ENCODE assay signal across 7 cellular contexts in genomic region chr1:161044535-161044907, GRCh38. TPM values are rescaled to one million over a fixed set of nuclear protein-coding genes. Genes with fewer than 3 reads are reported as not detected.
A peak's percentile ranks its signal among the peaks of the same experiment; 100 is the strongest.
DNase-seq lines count a peak whose midpoint lies in the region; ATAC-seq and TF ChIP-seq lines count a peak whose summit lies in the region.

No MANE protein-coding gene starts in this region.

- no peak for ATAC-seq in HG03439 (IDR thresholded peaks at IDR 0.05; ENCODE audit: unreplicated experiment)
- no peak for ATAC-seq in HG03442 (IDR thresholded peaks at IDR 0.05; ENCODE audit: unreplicated experiment)
- no peak for ATAC-seq in sciatic nerve

- H3F3A ChIP-seq in smooth muscle cell (ENCODE audit: low read depth) = no peaks in the 10 kb centered on the region

- peak overlapping the region; percentile 90 for H3K4me3 Mint-ChIP-seq in activated CD4-positive, alpha-beta memory T cell treated with anti-CD3 and anti-CD28 coated beads for 36 hours

- POLR2A ChIA-PET in activated CD4-positive, alpha-beta memory T cell treated with anti-CD3 and anti-CD28 coated beads for 36 hours (lab: Charles Lee) = interaction anchor here (0.7 to 5.4 kb wide), 7 partner anchors 12 to 68 kb away, joined by 4 to 39 read pairs (median 7); partner anchors contain the start of genes ARHGAP30 and KLHDC9

- peak overlapping the region; percentile 65 for H3K4me3 ChIP-seq in HAP-1
- H3K4me3 ChIP-seq in hepatocyte = peak overlapping the region; percentile 49
- peak overlapping the region; percentile 60 for H3K4me3 ChIP-seq in smooth muscle cell

- CTCF ChIA-PET in activated CD4-positive, alpha-beta memory T cell treated with anti-CD3 and anti-CD28 coated beads for 36 hours (lab: Charles Lee) = interaction anchor here (1.4 to 11.2 kb wide), 6 partner anchors 24 to 68 kb away, joined by 4 to 153 read pairs (median 16); partner anchors contain the start of genes ARHGAP30, F11R and KLHDC9

- H3K27me3 Mint-ChIP-seq in activated CD4-positive, alpha-beta memory T cell treated with anti-CD3 and anti-CD28 coated beads for 36 hours = no peaks in the 10 kb centered on the region

- peak overlapping the region; percentile 96 for H3K27ac Mint-ChIP-seq in activated CD4-positive, alpha-beta memory T cell treated with anti-CD3 and anti-CD28 coated beads for 36 hours

- no peak for TF ChIP-seq CTCF in hepatocyte (IDR thresholded peaks at IDR 0.05; ENCODE audit: poor library complexity)
- TF ChIP-seq CTCF in smooth muscle cell (IDR thresholded peaks at IDR 0.05; ENCODE audit: borderline replicate concordance, insufficient read depth, poor library complexity, severe bottlenecking) = no peak

- H2AFZ ChIP-seq in hepatocyte (peak overlapping the region; percentile 10), smooth muscle cell (ENCODE audit: low read depth) (peak overlapping the region; percentile 8)

- DNase-seq in HAP-1 (ENCODE audit: low spot score in 2 of 2) = peak; percentile 19 to 43
- DNase-seq in activated CD4-positive, alpha-beta memory T cell treated with anti-CD3 and anti-CD28 coated beads for 36 hours = peak; percentile 11
- no peak for DNase-seq in hepatocyte (ENCODE audit: low spot score)
- DNase-seq in smooth muscle cell (lab: John Stamatoyannopoulos, UW; ENCODE audit: unreplicated experiment) = no peak
- DNase-seq in sciatic nerve (ENCODE audit: low spot score) = no peak

- intact Hi-C loops in activated CD4-positive, alpha-beta memory T cell treated with anti-CD3 and anti-CD28 coated beads for 36 hours (cut with micrococcal nuclease) = loop anchor here (10.0 kb wide), 1 partner anchor 50 kb away; no protein-coding TSS in a partner anchor
- intact Hi-C loops in sciatic nerve (cut with DNase I) = no loop called here

- no peaks in the 10 kb centered on the region for H3K9me2 ChIP-seq in hepatocyte (replicated peaks; ENCODE audit: insufficient read depth)

- no peaks in the 10 kb centered on the region for H3K9me3 Mint-ChIP-seq in activated CD4-positive, alpha-beta memory T cell treated with anti-CD3 and anti-CD28 coated beads for 36 hours

- H3K27me3 ChIP-seq in HAP-1 (ENCODE audit: low read depth) = no peaks in the 10 kb centered on the region
- no peaks in the 10 kb centered on the region for H3K27me3 ChIP-seq in hepatocyte
- no peaks in the 10 kb centered on the region for H3K27me3 ChIP-seq in smooth muscle cell (ENCODE audit: low read depth)

- peaks cover 9% of the 10 kb centered on the region for H3K4me1 ChIP-seq in HAP-1
- peaks cover 10% of the 10 kb centered on the region for H3K4me1 ChIP-seq in hepatocyte (ENCODE audit: insufficient read depth)
- H3K4me1 ChIP-seq in smooth muscle cell (ENCODE audit: low read depth) = peaks cover 13% of the 10 kb centered on the region

- in situ Hi-C loops in HAP-1 (cut with MboI; ENCODE audit: low sequenced_read_pairs) = no loop called here

- H3K9ac ChIP-seq in smooth muscle cell (ENCODE audit: low read depth) = peak overlapping the region; percentile 83

- H4K20me1 ChIP-seq in hepatocyte (ENCODE audit: insufficient read depth, poor library complexity, severe bottlenecking) (no peaks in the 10 kb centered on the region), smooth muscle cell (ENCODE audit: low read depth) (peaks cover 9% of the 10 kb centered on the region)

- H3K4me2 ChIP-seq in hepatocyte (peak overlapping the region; percentile 88), smooth muscle cell (peak overlapping the region; percentile 86)

- H3K27ac ChIP-seq in hepatocyte (peak overlapping the region; percentile 95), smooth muscle cell (ENCODE audit: low read depth) (peak overlapping the region; percentile 94)

- H3K79me2 ChIP-seq in hepatocyte (peaks cover 25% of the 10 kb centered on the region), smooth muscle cell (ENCODE audit: low read depth) (peaks cover 13% of the 10 kb centered on the region)

- peaks cover 52% of the 10 kb centered on the region for H3K36me3 Mint-ChIP-seq in activated CD4-positive, alpha-beta memory T cell treated with anti-CD3 and anti-CD28 coated beads for 36 hours

- H3K4me1 Mint-ChIP-seq in activated CD4-positive, alpha-beta memory T cell treated with anti-CD3 and anti-CD28 coated beads for 36 hours (ENCODE audit: low read depth) = peaks cover 33% of the 10 kb centered on the region

- H3K36me3 ChIP-seq in HAP-1 (replicated peaks) (peaks cover 36% of the 10 kb centered on the region), hepatocyte (replicated peaks; ENCODE audit: insufficient read depth, low read depth) (no peaks in the 10 kb centered on the region), smooth muscle cell (ENCODE audit: low read depth) (no peaks in the 10 kb centered on the region)

- H3K9me3 ChIP-seq in HAP-1 (peaks cover 9% of the 10 kb centered on the region), hepatocyte (ENCODE audit: low read depth) (peaks cover 7% of the 10 kb centered on the region), smooth muscle cell (replicated peaks; ENCODE audit: low read depth) (no peaks in the 10 kb centered on the region)

RNA-seq across cellular contexts. Expression of gene USF1, which starts 1.3 kb away (rescaled TPM):
- total RNA-seq in activated CD4-positive, alpha-beta memory T cell treated with anti-CD3 and anti-CD28 coated beads for 36 hours = 10 to 100 TPM; 43.4 to 43.7 TPM
- 62.1 and 85.1 TPM in 2 replicates for total RNA-seq in hepatocyte
- polyA plus RNA-seq in hepatocyte = 11.9 and 23.2 TPM in 2 replicates
- 47.0 and 51.7 TPM in 2 replicates for total RNA-seq in smooth muscle cell
- 18.2 and 20.0 TPM in 2 replicates for polyA plus RNA-seq in smooth muscle cell
- total RNA-seq in sciatic nerve = 58.0 TPM

RNA-seq across cellular contexts. Expression of gene TSTD1, which starts 5.8 kb away (rescaled TPM):
- 10 to 100 TPM; 70.2 to 77.7 TPM for total RNA-seq in activated CD4-positive, alpha-beta memory T cell treated with anti-CD3 and anti-CD28 coated beads for 36 hours
- 30.8 and 36.3 TPM in 2 replicates for total RNA-seq in hepatocyte
- polyA plus RNA-seq in hepatocyte = 101 and 102 TPM in 2 replicates
- total RNA-seq in smooth muscle cell = 11.5 and 48.0 TPM in 2 replicates
- polyA plus RNA-seq in smooth muscle cell = 26.0 and 63.2 TPM in 2 replicates
- 13.1 TPM for total RNA-seq in sciatic nerve

RNA-seq across cellular contexts. Expression of gene F11R, which starts 23.6 kb away (rescaled TPM):
- total RNA-seq in activated CD4-positive, alpha-beta memory T cell treated with anti-CD3 and anti-CD28 coated beads for 36 hours = 10 to 100 TPM; 21.3 to 25.3 TPM
- 140 and 180 TPM in 2 replicates for total RNA-seq in hepatocyte
- 148 and 149 TPM in 2 replicates for polyA plus RNA-seq in hepatocyte
- 57.8 and 62.5 TPM in 2 replicates for total RNA-seq in smooth muscle cell
- 26.4 and 35.6 TPM in 2 replicates for polyA plus RNA-seq in smooth muscle cell
- total RNA-seq in sciatic nerve = 20.3 TPM

RNA-seq across cellular contexts. Expression of gene ARHGAP30, which starts 25.2 kb away (rescaled TPM):
- total RNA-seq in activated CD4-positive, alpha-beta memory T cell treated with anti-CD3 and anti-CD28 coated beads for 36 hours = 100 to 1,000 TPM; 171 to 178 TPM
- total RNA-seq in hepatocyte = 0.52 and 0.80 TPM in 2 replicates
- 1.4 and 1.7 TPM in 2 replicates for polyA plus RNA-seq in hepatocyte
- total RNA-seq in smooth muscle cell = 0.90 and 1.2 TPM in 2 replicates
- 0.13 and 1.1 TPM in 2 replicates for polyA plus RNA-seq in smooth muscle cell
- 13.7 TPM for total RNA-seq in sciatic nerve

RNA-seq across cellular contexts. Expression of gene NECTIN4, which starts 44.8 kb away (rescaled TPM):
- under 1 TPM in 1 of 2 experiments, not detected in 1; 0.05 TPM for total RNA-seq in activated CD4-positive, alpha-beta memory T cell treated with anti-CD3 and anti-CD28 coated beads for 36 hours
- total RNA-seq in hepatocyte (5.9 and 7.0 TPM in 2 replicates), smooth muscle cell (18.2 and 27.6 TPM in 2 replicates), sciatic nerve (0.09 TPM)
- polyA plus RNA-seq in hepatocyte (8.5 and 12.7 TPM in 2 replicates), smooth muscle cell (12.7 and 32.8 TPM in 2 replicates)

Comparison
In these comparisons a context has a peak if more than half of its experiments do, and no peak if none do; other contexts are left out.
1. DNase-seq: peak in HAP-1 (2 of 2) and activated CD4-positive, alpha-beta memory T cell treated with anti-CD3 and anti-CD28 coated beads for 36 hours (single experiment); none in hepatocyte (single experiment), smooth muscle cell (single experiment) and sciatic nerve (single experiment).
2. Peak in every context shown above with its lines, with median percentiles within 50 percentile points of each other: H3K4me3 ChIP-seq.